In genomic region chr4:139452000-139452399, GRCh38 we compare ENCODE assay signal across 11 cellular contexts. TPM values are rescaled to one million over a fixed set of nuclear protein-coding genes. Genes with fewer than 3 reads are reported as not detected.
DNase-seq lines count a peak whose midpoint lies in the region; ATAC-seq and TF ChIP-seq lines count a peak whose summit lies in the region.
"Had no signal": no experiment of that assay in that cellular context is flagged by ENCODE, and none has a peak within 500 bp of the region (broad histone marks: within the 10 kb centered on the region; RNA-seq: fewer than 3 reads in every experiment).

No MANE protein-coding gene starts in this region.

- H3K4me1 ChIP-seq in foreskin keratinocyte: peaks cover 15% of the 10 kb centered on the region

- in situ Hi-C loops in GM13976 (cut with MboI; ENCODE audit: low sequenced_read_pairs, unreplicated experiment): no loop called here

- peaks cover 45% of the 10 kb centered on the region for H3K4me1 Mint-ChIP-seq in activated T-cell treated with anti-CD3 and anti-CD28 coated beads, Interleukin-2, amount 50 U/mL, for 72 hours (ENCODE audit: low read depth)
- peaks cover 35% of the 10 kb centered on the region for H3K4me1 Mint-ChIP-seq in activated CD4-positive, alpha-beta memory T cell treated with anti-CD3 and anti-CD28 coated beads for 36 hours (ENCODE audit: low read depth)
- H3K4me1 Mint-ChIP-seq in stimulated activated effector memory CD8-positive, alpha-beta T cell treated with anti-CD3 and anti-CD28 coated beads, Interleukin-12 subunit alpha, Interleukin-12 subunit beta, amount 100 ng/mL, for 72 hours: peaks cover 36% of the 10 kb centered on the region

- intact Hi-C loops in activated CD4-positive, alpha-beta memory T cell treated with anti-CD3 and anti-CD28 coated beads for 36 hours (cut with micrococcal nuclease): loop anchor here (5.0 to 10.0 kb wide), 4 partner anchors 403 to 1210 kb away; partner anchors contain the start of genes ELMOD2 and SLC7A11

- peak overlapping the region; percentile 92 for H3K27ac ChIP-seq in foreskin keratinocyte

- POLR2A ChIA-PET in activated CD4-positive, alpha-beta memory T cell treated with anti-CD3 and anti-CD28 coated beads for 36 hours (lab: Charles Lee): interaction anchor here (2.5 kb wide), 1 partner anchor 104 kb away, joined by 23 read pairs; the partner anchor contains the start of gene SETD7

- DNase-seq in activated T-cell treated with anti-CD3 and anti-CD28 coated beads, Interleukin-2, amount 50 U/mL, for 72 hours: no peak
- DNase-seq in activated T-cell treated with anti-CD3 and anti-CD28 coated beads for 4 hours (no peak), foreskin keratinocyte (no peak), GM13976 (ENCODE audit: low spot score) (no peak)
- DNase-seq in activated CD4-positive, alpha-beta memory T cell treated with anti-CD3 and anti-CD28 coated beads for 36 hours: no peak
- no peak for DNase-seq in stimulated activated effector memory CD8-positive, alpha-beta T cell treated with anti-CD3 and anti-CD28 coated beads, Interleukin-12 subunit alpha, Interleukin-12 subunit beta, amount 100 ng/mL, for 72 hours (ENCODE audit: low spot score in 2 of 2)
- no peak for DNase-seq in stimulated activated CD4-positive, alpha-beta T cell treated with anti-CD3 and anti-CD28 coated beads, Interleukin-4, amount 100 ng/mL, for 1 hour
- DNase-seq: activated gamma-delta T cell treated with Interleukin-2 at 50 U/mL for 16 hours, naive B cell, NCI-H2029 treated with DMSO at 0.1 percent for 48 hours had no signal

- peak overlapping the region; percentile 82 to 98 for H3K4me3 Mint-ChIP-seq in activated T-cell treated with anti-CD3 and anti-CD28 coated beads, Interleukin-2, amount 50 U/mL, for 72 hours
- peak overlapping the region; percentile 95 for H3K4me3 Mint-ChIP-seq in activated CD4-positive, alpha-beta memory T cell treated with anti-CD3 and anti-CD28 coated beads for 36 hours
- peak overlapping the region; percentile 96 for H3K4me3 Mint-ChIP-seq in stimulated activated effector memory CD8-positive, alpha-beta T cell treated with anti-CD3 and anti-CD28 coated beads, Interleukin-12 subunit alpha, Interleukin-12 subunit beta, amount 100 ng/mL, for 72 hours

- ATAC-seq in activated T-cell treated with anti-CD3 and anti-CD28 coated beads, Interleukin-2, amount 50 U/mL, for 72 hours (replicated peaks in 1 of 2): no peak
- ATAC-seq in foreskin keratinocyte: no peak
- no peak for ATAC-seq in stimulated activated effector memory CD8-positive, alpha-beta T cell treated with anti-CD3 and anti-CD28 coated beads, Interleukin-12 subunit alpha, Interleukin-12 subunit beta, amount 100 ng/mL, for 72 hours
- no peak for ATAC-seq in GM21447 (IDR thresholded peaks at IDR 0.05; ENCODE audit: unreplicated experiment)

- no peaks in the 10 kb centered on the region for H3K9me3 Mint-ChIP-seq in activated T-cell treated with anti-CD3 and anti-CD28 coated beads, Interleukin-2, amount 50 U/mL, for 72 hours
- no peaks in the 10 kb centered on the region for H3K9me3 Mint-ChIP-seq in activated CD4-positive, alpha-beta memory T cell treated with anti-CD3 and anti-CD28 coated beads for 36 hours
- H3K9me3 Mint-ChIP-seq in stimulated activated effector memory CD8-positive, alpha-beta T cell treated with anti-CD3 and anti-CD28 coated beads, Interleukin-12 subunit alpha, Interleukin-12 subunit beta, amount 100 ng/mL, for 72 hours: no peaks in the 10 kb centered on the region
- H3K9me3 Mint-ChIP-seq: naive B cell had no signal

- CTCF ChIA-PET in activated CD4-positive, alpha-beta memory T cell treated with anti-CD3 and anti-CD28 coated beads for 36 hours (lab: Charles Lee): interaction anchor here (0.6 to 1.6 kb wide), 3 partner anchors 26 to 321 kb away, joined by 3 to 6 read pairs (median 4); no protein-coding TSS in a partner anchor

- TF ChIP-seq CTCF in foreskin keratinocyte (conservative IDR thresholded peaks at IDR 0.05): no peak
- TF ChIP-seq CTCF in GM13976 (IDR thresholded peaks at IDR 0.05; ENCODE audit: borderline replicate concordance, control extremely low read depth, extremely low read depth, insufficient read depth, missing control alignments): no peak

- H3K27me3 ChIP-seq in foreskin keratinocyte: no peaks in the 10 kb centered on the region

- no peaks in the 10 kb centered on the region for H3K27me3 Mint-ChIP-seq in activated T-cell treated with anti-CD3 and anti-CD28 coated beads, Interleukin-2, amount 50 U/mL, for 72 hours (ENCODE audit: low read depth)
- no peaks in the 10 kb centered on the region for H3K27me3 Mint-ChIP-seq in activated CD4-positive, alpha-beta memory T cell treated with anti-CD3 and anti-CD28 coated beads for 36 hours
- H3K27me3 Mint-ChIP-seq: naive B cell had no signal

- peaks cover 0 to 4% of the 10 kb centered on the region in 2 donors for H3K36me3 Mint-ChIP-seq in activated T-cell treated with anti-CD3 and anti-CD28 coated beads, Interleukin-2, amount 50 U/mL, for 72 hours (ENCODE audit: insufficient read depth in 2 of 2)
- H3K36me3 Mint-ChIP-seq in activated CD4-positive, alpha-beta memory T cell treated with anti-CD3 and anti-CD28 coated beads for 36 hours: peaks cover 5% of the 10 kb centered on the region
- H3K36me3 Mint-ChIP-seq in stimulated activated effector memory CD8-positive, alpha-beta T cell treated with anti-CD3 and anti-CD28 coated beads, Interleukin-12 subunit alpha, Interleukin-12 subunit beta, amount 100 ng/mL, for 72 hours: peaks cover 21% of the 10 kb centered on the region
- H3K36me3 Mint-ChIP-seq: naive B cell had no signal

- H3K27ac Mint-ChIP-seq in activated T-cell treated with anti-CD3 and anti-CD28 coated beads, Interleukin-2, amount 50 U/mL, for 72 hours: peak overlapping the region; percentile 98
- H3K27ac Mint-ChIP-seq in activated CD4-positive, alpha-beta memory T cell treated with anti-CD3 and anti-CD28 coated beads for 36 hours: peak overlapping the region; percentile 97
- H3K27ac Mint-ChIP-seq in stimulated activated effector memory CD8-positive, alpha-beta T cell treated with anti-CD3 and anti-CD28 coated beads, Interleukin-12 subunit alpha, Interleukin-12 subunit beta, amount 100 ng/mL, for 72 hours: no peak overlapping the region

RNA-seq across cellular contexts. Expression of gene RAB33B, which starts 1.9 kb away (rescaled TPM):
- total RNA-seq in activated T-cell treated with anti-CD3 and anti-CD28 coated beads, Interleukin-2, amount 50 U/mL, for 72 hours: 10 to 100 TPM; 10.4 to 11.6 TPM
- total RNA-seq in activated CD4-positive, alpha-beta memory T cell treated with anti-CD3 and anti-CD28 coated beads for 36 hours: 1 to 10 TPM; 5.5 to 5.7 TPM
- total RNA-seq in foreskin keratinocyte: 4.2 and 4.4 TPM in 2 replicates
- polyA plus RNA-seq in foreskin keratinocyte: 1.2 and 1.4 TPM in 2 replicates
